In genomic region chr13:25037057-25037813, GRCh38 we compare ENCODE assay signal across 8 cellular contexts. TPM values are rescaled to one million over a fixed set of nuclear protein-coding genes. Genes with fewer than 3 reads are reported as not detected.
A peak's percentile ranks its signal among the peaks of the same experiment; 100 is the strongest.
DNase-seq lines count a peak whose midpoint lies in the region; FAIRE-seq and TF ChIP-seq lines count a peak whose summit lies in the region.

No MANE protein-coding gene starts in this region.

- no peak overlapping the region for H3K27ac Mint-ChIP-seq in brain

- peak overlapping the region in 1 of 5 experiments; percentile 23 for H3K4me3 Mint-ChIP-seq in brain

- no peaks in the 10 kb centered on the region for H3K36me3 Mint-ChIP-seq in brain

- no peak overlapping the region for H3K4me2 ChIP-seq in Karpas-422 (ENCODE audit: low read depth, low read length, poor library complexity, severe bottlenecking)

- peaks cover 15% of the 10 kb centered on the region for H3K27me3 Mint-ChIP-seq in brain

- H3K4me3 ChIP-seq in Karpas-422 (ENCODE audit: low read length) = no peak overlapping the region

- H3K4me1 ChIP-seq in Karpas-422 (ENCODE audit: low read length) = no peaks in the 10 kb centered on the region

- no peaks in the 10 kb centered on the region for H3K9me2 ChIP-seq in Karpas-422 (replicated peaks; ENCODE audit: insufficient read depth, low read length)

- H3K27ac ChIP-seq in Karpas-422 (ENCODE audit: low read length) = no peak overlapping the region

- no peaks in the 10 kb centered on the region for H3K79me2 ChIP-seq in Karpas-422 (ENCODE audit: low read length)

- no peak overlapping the region for H3K9ac ChIP-seq in Karpas-422 (ENCODE audit: low read length)

- peak; percentile 67 for DNase-seq in AG20443 (ENCODE audit: low spot score)
- no peak for DNase-seq in GM18507 (ENCODE audit: extremely low spot score, insufficient read length, low read depth)
- DNase-seq in Karpas-422 = peak; percentile 83
- peak; percentile 80 for DNase-seq in SK-MEL-5 (ENCODE audit: low read depth, low spot score)
- peak; percentile 68 for DNase-seq in iPS-NIHi7 (ENCODE audit: extremely low spot score)
- peak; percentile 18 to 57 (median 19) for DNase-seq in stimulated activated CD4-positive, alpha-beta T cell treated with anti-CD3 and anti-CD28 coated beads, Interleukin-12 subunit alpha, Interleukin-12 subunit beta, amount 100 ng/mL, for 48 hours (ENCODE audit: low read depth in 2 of 3, low spot score in 1 of 3)
- DNase-seq in NCI-H1048 (lab: John Stamatoyannopoulos, UW) = no peak

- H3K36me3 ChIP-seq in Karpas-422 (ENCODE audit: insufficient read depth, low read length) = no peaks in the 10 kb centered on the region

- no peak overlapping the region for H2AFZ ChIP-seq in Karpas-422 (ENCODE audit: low read length)

- TF ChIP-seq CTCF in brain (conservative IDR thresholded peaks at IDR 0.05) = peak; percentile 78 to 84

- H3K9me3 ChIP-seq in Karpas-422 (ENCODE audit: low read length) = no peaks in the 10 kb centered on the region

- in situ Hi-C loops in SK-MEL-5 (cut with HindIII; ENCODE audit: low pct_unique_long_range_greater_than_20kb, low sequenced_read_pairs) = no loop called here

- no peaks in the 10 kb centered on the region for H3K9me3 Mint-ChIP-seq in brain

- peak; percentile 80 for FAIRE-seq in GM18507 (lab: Jason Lieb, UNC)

- peaks cover 4% of the 10 kb centered on the region for H3K4me1 Mint-ChIP-seq in brain

- H3K27me3 ChIP-seq in Karpas-422 (ENCODE audit: low read length) = no peaks in the 10 kb centered on the region

- no peaks in the 10 kb centered on the region for H4K20me1 ChIP-seq in Karpas-422 (ENCODE audit: insufficient read depth, low read depth, low read length)

RNA-seq across cellular contexts. Expression of gene PABPC3, which starts 58.7 kb away (rescaled TPM):
- 0.14 and 0.37 TPM in 2 replicates for total RNA-seq in Karpas-422 (2014; rRNA removed; shearing (Covaris generic); ENCODE audit: low replicate concordance)
- 0.11 and 0.13 TPM in 2 replicates for total RNA-seq in SK-MEL-5 (2014; rRNA removed; shearing (Covaris generic))
- polyA plus RNA-seq in SK-MEL-5 (2015; cell fraction: cytosol; rRNA removed) = 0.32 and 0.46 TPM in 2 replicates
- polyA plus RNA-seq in SK-MEL-5 (2015; cell fraction: nucleus; rRNA removed) = 0.05 and 0.06 TPM in 2 replicates
- 0.12 TPM for polyA plus RNA-seq in brain (ENCODE audit: insufficient read depth, low read depth, low replicate concordance)

Comparison
In these comparisons a context has a peak if more than half of its experiments do, and no peak if none do; other contexts are left out.
1. DNase-seq: peak in AG20443 (single experiment), Karpas-422 (single experiment), SK-MEL-5 (single experiment), iPS-NIHi7 (single experiment) and stimulated activated CD4-positive, alpha-beta T cell treated with anti-CD3 and anti-CD28 coated beads, Interleukin-12 subunit alpha, Interleukin-12 subunit beta, amount 100 ng/mL, for 48 hours (3 of 3); none in GM18507 (single experiment) and NCI-H1048 (single experiment).